Comparison of ENCODE assay signal across 38 cellular contexts in the genomic region with DNA sequence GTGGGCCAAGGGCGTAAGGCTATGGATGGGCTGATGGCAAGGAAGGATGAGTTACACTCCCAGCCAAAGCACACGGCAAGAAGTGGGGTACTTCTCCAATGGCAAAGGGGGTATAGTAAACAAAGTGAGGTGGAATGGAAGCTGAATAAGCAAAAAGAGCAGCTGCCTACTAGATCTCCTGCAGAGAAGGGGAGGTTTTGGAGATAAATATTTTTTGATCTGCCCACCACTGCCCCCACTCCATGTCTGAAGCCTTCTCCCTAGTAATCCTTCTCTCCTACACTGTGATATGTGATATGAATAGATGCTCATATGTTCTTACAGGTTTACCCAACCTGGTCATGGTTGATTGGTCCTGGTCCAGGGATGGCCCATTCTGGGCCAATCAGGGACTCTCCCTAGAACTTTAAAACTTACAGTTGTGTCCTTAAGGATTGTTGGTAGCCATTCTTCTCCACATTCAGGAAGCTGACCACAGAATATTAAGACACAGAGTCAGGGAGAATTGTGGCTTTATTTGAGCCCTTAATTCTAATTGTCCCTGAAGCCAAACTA.
"Had no signal": no experiment of that assay in that cellular context is flagged by ENCODE, and none has a peak within 500 bp of the region (broad histone marks: within the 10 kb centered on the region; RNA-seq: fewer than 3 reads in every experiment).

No MANE protein-coding gene starts in this region.

- H3K9me3 ChIP-seq: adrenal gland, ascending aorta, body of pancreas, breast epithelium had no signal

- H3K4me1 ChIP-seq: adrenal gland, ascending aorta, body of pancreas, breast epithelium had no signal

- H3K4me3 Mint-ChIP-seq: activated naive CD4-positive, alpha-beta T cell treated with anti-CD3 and anti-CD28 coated beads for 36 hours; activated naive CD4-positive, alpha-beta T cell treated with anti-CD3 and anti-CD28 coated beads, Interleukin-2, amount 10 ng/mL, durations not matched to agents 7 days and 5 days; activated naive CD4-positive, alpha-beta T cell treated with anti-CD3 and anti-CD28 coated beads, Interleukin-2, amount 50 U/mL, for 24 hours; activated naive CD8-positive, alpha-beta T cell; activated naive CD8-positive, alpha-beta T cell treated with anti-CD3 and anti-CD28 coated beads for 36 hours; activated naive CD8-positive, alpha-beta T cell treated with anti-CD3 and anti-CD28 coated beads, Interleukin-2, amount 10 ng/mL, durations not matched to agents 7 days and 5 days; activated naive CD8-positive, alpha-beta T cell treated with anti-CD3 and anti-CD28 coated beads, Interleukin-2, amount 50 U/mL, for 24 hours; activated T-cell treated with anti-CD3 and anti-CD28 coated beads, Interleukin-2, amount 50 U/mL, for 24 hours; activated T-cell treated with anti-CD3 and anti-CD28 coated beads, Interleukin-2, amount 50 U/mL, for 72 hours; activated T-helper 1 cell treated with anti-CD3 and anti-CD28 coated beads, Interleukin-12 subunit alpha, Interleukin-12 subunit beta, Interleukin-2, Interleukin-4 antibody, amounts not matched to agents 30 ng/mL and 10 ng/mL and 1 ng/mL, durations not matched to agents 14 hours and 24 hours and 36 hours; activated T-helper 17 cell treated with anti-CD3 and anti-CD28 coated beads, Interleukin-2, amount 50 U/mL, for 72 hours; brain; central memory CD8-positive, alpha-beta T cell had no signal

- H3K27me3 Mint-ChIP-seq: activated naive CD8-positive, alpha-beta T cell treated with anti-CD3 and anti-CD28 coated beads for 36 hours; activated naive CD8-positive, alpha-beta T cell treated with anti-CD3 and anti-CD28 coated beads, Interleukin-2, amount 10 ng/mL, durations not matched to agents 7 days and 5 days; activated T-cell treated with anti-CD3 and anti-CD28 coated beads, Interleukin-2, amount 50 U/mL, for 24 hours had no signal

- DNase-seq: activated effector memory CD4-positive, alpha-beta T cell treated with anti-CD3 and anti-CD28 coated beads, Interleukin-2, amount 50 U/mL, for 16 hours; activated effector memory CD4-positive, alpha-beta T cell treated with Interleukin-2 at 50 U/mL for 16 hours; activated gamma-delta T cell; activated gamma-delta T cell treated with Interleukin-2 at 50 U/mL for 16 hours; activated naive CD4-positive, alpha-beta T cell treated with anti-CD3 and anti-CD28 coated beads for 36 hours; activated naive CD4-positive, alpha-beta T cell treated with anti-CD3 and anti-CD28 coated beads, Interleukin-2, amount 10 ng/mL, durations not matched to agents 7 days and 5 days; activated naive CD4-positive, alpha-beta T cell treated with anti-CD3 and anti-CD28 coated beads, Interleukin-2, amount 50 U/mL, for 16 hours; activated naive CD4-positive, alpha-beta T cell treated with Interleukin-2 at 50 U/mL for 16 hours; activated naive CD8-positive, alpha-beta T cell treated with anti-CD3 and anti-CD28 coated beads for 36 hours; activated naive CD8-positive, alpha-beta T cell treated with anti-CD3 and anti-CD28 coated beads, Interleukin-2, amount 10 ng/mL, durations not matched to agents 7 days and 5 days; activated naive CD8-positive, alpha-beta T cell treated with anti-CD3 and anti-CD28 coated beads, Interleukin-2, amount 50 U/mL, for 24 hours; activated T-cell treated with anti-CD3 and anti-CD28 coated beads, Interleukin-2, amount 50 U/mL, for 1 hour; activated T-cell treated with anti-CD3 and anti-CD28 coated beads, Interleukin-2, amount 50 U/mL, for 24 hours; activated T-cell treated with anti-CD3 and anti-CD28 coated beads, Interleukin-2, amount 50 U/mL, for 48 hours; activated T-cell treated with anti-CD3 and anti-CD28 coated beads, Interleukin-2, amount 50 U/mL, for 72 hours; adrenal gland; amniotic stem cell; amygdala; anterior cingulate cortex; aorta; body of pancreas; brain microvascular endothelial cell; caudate nucleus; central memory CD4-positive, alpha-beta T cell; cerebellar nuclear complex had no signal

- H3K36me3 ChIP-seq: adrenal gland, ascending aorta, brain microvascular endothelial cell, breast epithelium, cardiac muscle cell had no signal

- H3K9me3 Mint-ChIP-seq: activated naive CD4-positive, alpha-beta T cell treated with anti-CD3 and anti-CD28 coated beads for 36 hours; activated naive CD4-positive, alpha-beta T cell treated with anti-CD3 and anti-CD28 coated beads, Interleukin-2, amount 10 ng/mL, durations not matched to agents 7 days and 5 days; activated T-helper 1 cell treated with anti-CD3 and anti-CD28 coated beads, Interleukin-12 subunit alpha, Interleukin-12 subunit beta, Interleukin-2, Interleukin-4 antibody, amounts not matched to agents 30 ng/mL and 10 ng/mL and 1 ng/mL, durations not matched to agents 14 hours and 24 hours and 36 hours; activated T-helper 2 cell treated with anti-CD3 and anti-CD28 coated beads, Interferon-gamma antibody, Interleukin-2, Interleukin-4, amounts not matched to agents 10 μg/mL and 5 μg/mL and 100 μg/mL, durations not matched to agents 14 hours and 24 hours and 36 hours; central memory CD8-positive, alpha-beta T cell had no signal

- H3K36me3 Mint-ChIP-seq: activated naive CD4-positive, alpha-beta T cell treated with anti-CD3 and anti-CD28 coated beads, Interleukin-2, amount 10 ng/mL, durations not matched to agents 7 days and 5 days; activated naive CD4-positive, alpha-beta T cell treated with anti-CD3 and anti-CD28 coated beads, Interleukin-2, amount 50 U/mL, for 24 hours; activated naive CD8-positive, alpha-beta T cell; activated naive CD8-positive, alpha-beta T cell treated with anti-CD3 and anti-CD28 coated beads for 36 hours; activated naive CD8-positive, alpha-beta T cell treated with anti-CD3 and anti-CD28 coated beads, Interleukin-2, amount 10 ng/mL, durations not matched to agents 7 days and 5 days had no signal

- FAIRE-seq: astrocyte, bronchial epithelial cell had no signal

- H3K27me3 ChIP-seq: adrenal gland, ascending aorta, body of pancreas, brain microvascular endothelial cell, breast epithelium, cardiac muscle cell had no signal

- H3K27ac ChIP-seq: adrenal gland, ascending aorta, body of pancreas, brain microvascular endothelial cell, breast epithelium, cardiac muscle cell had no signal

- H3K4me3 ChIP-seq: adrenal gland, ascending aorta, body of pancreas, breast epithelium, cardiac muscle cell had no signal

- ATAC-seq: activated naive CD4-positive, alpha-beta T cell treated with anti-CD3 and anti-CD28 coated beads, Interleukin-2, amount 50 U/mL, for 72 hours; activated naive CD8-positive, alpha-beta T cell treated with anti-CD3 and anti-CD28 coated beads, Interleukin-2, amount 50 U/mL, for 24 hours; activated T-cell treated with anti-CD3 and anti-CD28 coated beads, Interleukin-2, amount 50 U/mL, for 72 hours; activated T-helper 17 cell treated with anti-CD3 and anti-CD28 coated beads, Interleukin-2, amount 50 U/mL, for 72 hours; body of pancreas had no signal

- H3K4me1 Mint-ChIP-seq: activated naive CD4-positive, alpha-beta T cell treated with anti-CD3 and anti-CD28 coated beads, Interleukin-2, amount 10 ng/mL, durations not matched to agents 7 days and 5 days; activated naive CD4-positive, alpha-beta T cell treated with anti-CD3 and anti-CD28 coated beads, Interleukin-2, amount 50 U/mL, for 24 hours; activated naive CD8-positive, alpha-beta T cell treated with anti-CD3 and anti-CD28 coated beads for 36 hours; activated naive CD8-positive, alpha-beta T cell treated with anti-CD3 and anti-CD28 coated beads, Interleukin-2, amount 10 ng/mL, durations not matched to agents 7 days and 5 days; activated naive CD8-positive, alpha-beta T cell treated with anti-CD3 and anti-CD28 coated beads, Interleukin-2, amount 50 U/mL, for 24 hours; activated T-helper 17 cell treated with anti-CD3 and anti-CD28 coated beads, Interleukin-2, amount 50 U/mL, for 72 hours; brain; central memory CD8-positive, alpha-beta T cell had no signal

- H3K27ac Mint-ChIP-seq: activated naive CD4-positive, alpha-beta T cell treated with anti-CD3 and anti-CD28 coated beads for 36 hours; activated naive CD4-positive, alpha-beta T cell treated with anti-CD3 and anti-CD28 coated beads, Interleukin-2, amount 10 ng/mL, durations not matched to agents 7 days and 5 days; activated naive CD4-positive, alpha-beta T cell treated with anti-CD3 and anti-CD28 coated beads, Interleukin-2, amount 50 U/mL, for 24 hours; activated naive CD4-positive, alpha-beta T cell treated with anti-CD3 and anti-CD28 coated beads, Interleukin-2, amount 50 U/mL, for 72 hours; activated naive CD8-positive, alpha-beta T cell; activated naive CD8-positive, alpha-beta T cell treated with anti-CD3 and anti-CD28 coated beads for 36 hours; activated naive CD8-positive, alpha-beta T cell treated with anti-CD3 and anti-CD28 coated beads, Interleukin-2, amount 10 ng/mL, durations not matched to agents 7 days and 5 days; activated naive CD8-positive, alpha-beta T cell treated with anti-CD3 and anti-CD28 coated beads, Interleukin-2, amount 50 U/mL, for 24 hours; activated T-cell treated with anti-CD3 and anti-CD28 coated beads, Interleukin-2, amount 50 U/mL, for 24 hours; activated T-helper 1 cell treated with anti-CD3 and anti-CD28 coated beads, Interleukin-12 subunit alpha, Interleukin-12 subunit beta, Interleukin-2, Interleukin-4 antibody, amounts not matched to agents 30 ng/mL and 10 ng/mL and 1 ng/mL, durations not matched to agents 14 hours and 24 hours and 36 hours; activated T-helper 17 cell treated with anti-CD3 and anti-CD28 coated beads, Interleukin-2, amount 50 U/mL, for 72 hours; activated T-helper 2 cell treated with anti-CD3 and anti-CD28 coated beads, Interferon-gamma antibody, Interleukin-2, Interleukin-4, amounts not matched to agents 10 μg/mL and 5 μg/mL and 100 μg/mL, durations not matched to agents 14 hours and 24 hours and 36 hours had no signal
